Comparison of ENCODE assay signal across 13 cellular contexts in genomic region chr6:95917034-95917433, GRCh38.
"Had no signal": no experiment of that assay in that cellular context is flagged by ENCODE, and none has a peak within 500 bp of the region (broad histone marks: within the 10 kb centered on the region; RNA-seq: fewer than 3 reads in every experiment).

No MANE protein-coding gene starts in this region.

- H3K4me3 ChIP-seq: coronary artery, esophagus squamous epithelium had no signal

- H3K27me3 ChIP-seq: esophagus squamous epithelium had no signal

- H3K9me3 ChIP-seq: esophagus squamous epithelium had no signal

- H3K27ac ChIP-seq: coronary artery, esophagus squamous epithelium, WERI-Rb-1 had no signal

- H3K36me3 ChIP-seq: esophagus squamous epithelium, WERI-Rb-1 had no signal

- DNase-seq: activated CD4-positive, alpha-beta T cell treated with anti-CD3 and anti-CD28 coated beads, Interleukin-2, amount 50 U/mL, for 48 hours; activated effector memory CD4-positive, alpha-beta T cell treated with anti-CD3 and anti-CD28 coated beads, Interleukin-2, amount 50 U/mL, for 16 hours; activated T-cell treated with anti-CD3 and anti-CD28 coated beads, Interleukin-2, amount 50 U/mL, for 4 hours; amniotic stem cell; esophagus squamous epithelium; hippocampal formation; kidney glomerular epithelial cell; left ventricle myocardium superior; stimulated activated CD4-positive, alpha-beta T cell treated with anti-CD3 and anti-CD28 coated beads, Interleukin-2, amount 100 ng/mL, for 48 hours; WERI-Rb-1 had no signal

- H3K4me1 ChIP-seq: esophagus squamous epithelium had no signal

- ATAC-seq: activated T-cell treated with anti-CD3 and anti-CD28 coated beads, Interleukin-2, amount 50 U/mL, for 4 hours; left ventricle myocardium superior; natural killer cell treated with Interleukin-12 subunit alpha and Interleukin-12 subunit beta and Interleukin-15 and Interleukin-18, amount 100 ng/mL, for 72 hours; stimulated activated memory B cell treated with anti-CD40 and anti-IgM and Interleukin-4, amounts not matched to agents 10 μg/mL and 1 μg/mL and 100 μg/mL, for 72 hours had no signal
